In the genomic region with DNA sequence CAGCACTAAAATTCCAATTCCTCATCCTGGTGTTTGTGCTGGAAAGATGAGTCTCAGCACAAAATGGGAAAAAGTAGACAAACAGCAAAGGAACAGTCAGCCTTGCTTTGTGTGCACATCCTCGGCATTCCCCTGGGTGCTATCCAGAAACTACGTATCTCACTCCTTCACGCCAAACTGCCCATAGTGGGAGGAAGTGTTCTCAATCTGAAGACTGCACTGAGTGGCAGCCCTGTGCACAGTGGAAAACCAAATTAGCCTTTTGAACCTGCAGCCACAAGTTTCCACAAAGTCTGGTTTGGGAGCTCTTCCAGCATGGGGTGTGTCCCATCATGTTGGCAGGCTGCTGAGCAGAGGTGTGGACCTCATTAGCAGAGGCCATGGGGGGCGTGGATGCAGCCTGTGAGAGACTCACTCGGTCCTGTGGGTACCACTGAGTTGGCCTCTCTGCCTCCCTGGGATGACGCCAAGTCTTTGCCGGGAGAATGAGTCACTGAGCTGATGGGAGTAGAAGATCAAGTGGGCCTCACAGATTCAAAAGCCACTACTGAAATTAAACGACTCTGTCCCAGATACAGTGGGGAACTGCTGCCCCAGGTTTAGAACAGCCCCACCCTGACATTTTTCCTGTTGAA, we compare ENCODE assay signal across 8 cellular contexts.
DNase-seq lines count a peak whose midpoint lies in the region; ATAC-seq, FAIRE-seq and TF ChIP-seq lines count a peak whose summit lies in the region.
"Not testable (repeated sequence)": the region's sequence is repeated elsewhere in the genome, so short reads cannot be mapped to it uniquely, and the experiment has no call there.

No MANE protein-coding gene starts in this region.

- H3K27ac ChIP-seq in right atrium auricular region, pancreas, upper lobe of right lung: not testable (repeated sequence)

- intact Hi-C loops in pancreas (cut with DNase I); upper lobe of right lung (cut with DNase I): not testable (repeated sequence)

- not testable (repeated sequence) for H3K27me3 ChIP-seq in right atrium auricular region, pancreas, upper lobe of right lung

- H3K27me3 Mint-ChIP-seq in activated CD4-positive, alpha-beta memory T cell treated with anti-CD3 and anti-CD28 coated beads, Interleukin-2, amount 10 ng/mL, durations not matched to agents 7 days and 5 days; activated naive CD8-positive, alpha-beta T cell treated with anti-CD3 and anti-CD28 coated beads for 36 hours: not testable (repeated sequence)

- peaks cover 13% of the 10 kb centered on the region for H3K4me1 Mint-ChIP-seq in activated CD4-positive, alpha-beta memory T cell treated with anti-CD3 and anti-CD28 coated beads, Interleukin-2, amount 10 ng/mL, durations not matched to agents 7 days and 5 days
- H3K4me1 Mint-ChIP-seq in activated naive CD8-positive, alpha-beta T cell treated with anti-CD3 and anti-CD28 coated beads for 36 hours = peaks cover 15% of the 10 kb centered on the region

- FAIRE-seq in RCC 7860 (lab: Jason Lieb, UNC) = peak; percentile 66
- not testable (repeated sequence) for FAIRE-seq in pancreas (lab: Jason Lieb, UNC)

- DNase-seq in DMS53 (lab: John Stamatoyannopoulos, UW) (peak; percentile 11), RCC 7860 (ENCODE audit: low spot score) (peak; percentile 35), fibroblast of the aortic adventitia (ENCODE audit: low read depth) (peak; percentile 1), right atrium auricular region (ENCODE audit: low spot score) (peak; percentile 60), pancreas (peak in 1 of 6 donors; percentile 13)
- DNase-seq in activated CD4-positive, alpha-beta memory T cell treated with anti-CD3 and anti-CD28 coated beads, Interleukin-2, amount 10 ng/mL, durations not matched to agents 7 days and 5 days; activated naive CD8-positive, alpha-beta T cell treated with anti-CD3 and anti-CD28 coated beads for 36 hours; upper lobe of right lung: not testable (repeated sequence)

- H3K9me3 ChIP-seq in right atrium auricular region, pancreas, upper lobe of right lung: not testable (repeated sequence)

- H3K27ac Mint-ChIP-seq in activated CD4-positive, alpha-beta memory T cell treated with anti-CD3 and anti-CD28 coated beads, Interleukin-2, amount 10 ng/mL, durations not matched to agents 7 days and 5 days = peak overlapping the region; percentile 82
- H3K27ac Mint-ChIP-seq in activated naive CD8-positive, alpha-beta T cell treated with anti-CD3 and anti-CD28 coated beads for 36 hours = peak overlapping the region; percentile 68

- H3K9me3 Mint-ChIP-seq in activated CD4-positive, alpha-beta memory T cell treated with anti-CD3 and anti-CD28 coated beads, Interleukin-2, amount 10 ng/mL, durations not matched to agents 7 days and 5 days = peaks cover 18% of the 10 kb centered on the region
- H3K9me3 Mint-ChIP-seq in activated naive CD8-positive, alpha-beta T cell treated with anti-CD3 and anti-CD28 coated beads for 36 hours = peaks cover 20% of the 10 kb centered on the region

- not testable (repeated sequence) for TF ChIP-seq CTCF in fibroblast of the aortic adventitia (IDR thresholded peaks at IDR 0.05; ENCODE audit: insufficient read depth, low read length); right atrium auricular region (IDR thresholded peaks at IDR 0.05); pancreas (IDR thresholded peaks at IDR 0.05); upper lobe of right lung (IDR thresholded peaks at IDR 0.05)

- 66 to 74% methylated on average over 6 to 8 of the region's 8 CpGs for WGBS in pancreas, 2 donors

- POLR2A ChIA-PET in activated CD4-positive, alpha-beta memory T cell treated with anti-CD3 and anti-CD28 coated beads, Interleukin-2, amount 10 ng/mL, durations not matched to agents 7 days and 5 days (lab: Charles Lee) = not testable (repeated sequence)

- peaks cover 20% of the 10 kb centered on the region for H3K36me3 Mint-ChIP-seq in activated CD4-positive, alpha-beta memory T cell treated with anti-CD3 and anti-CD28 coated beads, Interleukin-2, amount 10 ng/mL, durations not matched to agents 7 days and 5 days (ENCODE audit: low read depth)
- peaks cover 25% of the 10 kb centered on the region for H3K36me3 Mint-ChIP-seq in activated naive CD8-positive, alpha-beta T cell treated with anti-CD3 and anti-CD28 coated beads for 36 hours

- H3K4me1 ChIP-seq in right atrium auricular region, pancreas, upper lobe of right lung: not testable (repeated sequence)

- not testable (repeated sequence) for H3K36me3 ChIP-seq in right atrium auricular region, pancreas, upper lobe of right lung

- H3K4me3 Mint-ChIP-seq in activated CD4-positive, alpha-beta memory T cell treated with anti-CD3 and anti-CD28 coated beads, Interleukin-2, amount 10 ng/mL, durations not matched to agents 7 days and 5 days; activated naive CD8-positive, alpha-beta T cell treated with anti-CD3 and anti-CD28 coated beads for 36 hours: not testable (repeated sequence)

- peak in 3 of 4 donors; percentile 55 to 77 (median 58) for ATAC-seq in pancreas
- ATAC-seq in upper lobe of right lung = peak; percentile 27

- not testable (repeated sequence) for H3K4me3 ChIP-seq in fibroblast of the aortic adventitia (ENCODE audit: low read depth, low read length); right atrium auricular region; pancreas; upper lobe of right lung

- CTCF ChIA-PET in activated CD4-positive, alpha-beta memory T cell treated with anti-CD3 and anti-CD28 coated beads, Interleukin-2, amount 10 ng/mL, durations not matched to agents 7 days and 5 days (lab: Charles Lee) = not testable (repeated sequence)
